In the genomic region with DNA sequence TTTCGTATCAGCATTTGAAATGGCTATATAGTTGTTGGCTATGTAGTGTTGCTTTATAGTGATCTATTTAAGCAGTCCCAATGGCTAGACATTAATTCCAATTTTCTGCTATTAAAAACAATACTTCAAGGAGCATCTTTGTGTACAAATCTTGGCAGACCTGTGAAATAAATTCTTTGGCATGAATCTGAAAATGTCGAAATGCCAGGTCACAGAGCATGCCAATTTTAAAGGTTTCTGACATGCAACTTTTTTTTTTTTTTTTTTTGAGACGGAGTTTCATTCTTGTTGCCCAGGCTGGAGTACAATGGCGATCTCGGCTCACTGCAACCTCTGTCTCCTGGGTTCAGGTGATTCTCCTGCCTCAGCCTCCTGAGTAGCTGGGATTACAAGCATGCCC, we compare ENCODE assay signal across 20 cellular contexts. TPM values are rescaled to one million over a fixed set of nuclear protein-coding genes. Genes with fewer than 3 reads are reported as not detected.
A peak's percentile ranks its signal among the peaks of the same experiment; 100 is the strongest.
DNase-seq lines count a peak whose midpoint lies in the region; ATAC-seq and TF ChIP-seq lines count a peak whose summit lies in the region.
"Had no signal": no experiment of that assay in that cellular context is flagged by ENCODE, and none has a peak within 500 bp of the region (broad histone marks: within the 10 kb centered on the region; RNA-seq: fewer than 3 reads in every experiment).

No MANE protein-coding gene starts in this region.

- no peak for TF ChIP-seq CTCF in foreskin keratinocyte (conservative IDR thresholded peaks at IDR 0.05)

- H3K9me3 ChIP-seq in SJSA1 (replicated peaks): no peaks in the 10 kb centered on the region
- H3K9me3 ChIP-seq: SJCRH30 had no signal

- H3K27me3 ChIP-seq in SJSA1 (replicated peaks): no peaks in the 10 kb centered on the region
- H3K27me3 ChIP-seq in foreskin keratinocyte: no peaks in the 10 kb centered on the region
- H3K27me3 ChIP-seq: BLaER1, SJCRH30 had no signal

- peaks cover 32% of the 10 kb centered on the region for H3K4me1 ChIP-seq in SJSA1 (replicated peaks)
- H3K4me1 ChIP-seq in foreskin keratinocyte: peaks cover 32% of the 10 kb centered on the region

- TF ChIP-seq RAD21 in Ishikawa (IDR thresholded peaks at IDR 0.05; ENCODE audit: low read depth): no peak

- peak overlapping the region; percentile 99; the same call in 1 of the 2 replicates for H3K27ac ChIP-seq in SJSA1
- peak overlapping the region; percentile 97 for H3K27ac ChIP-seq in foreskin keratinocyte
- H3K27ac ChIP-seq: BLaER1 had no signal

- H3K36me3 ChIP-seq in SJSA1: no peaks in the 10 kb centered on the region
- H3K36me3 ChIP-seq: BLaER1, SJCRH30 had no signal

- H3K4me3 ChIP-seq in SJSA1: no peak overlapping the region
- H3K4me3 ChIP-seq: BLaER1, GM23338, PC-9, SJCRH30 had no signal

- ATAC-seq in foreskin keratinocyte: no peak
- ATAC-seq: CD8-positive, alpha-beta T cell; GM23338; HCT116 had no signal

- peak; percentile 61; the same call in 1 of the 2 replicates for TF ChIP-seq EP300 in Ishikawa (IDR thresholded peaks at IDR 0.05; ENCODE audit: borderline replicate concordance)

- DNase-seq in SJSA1 (ENCODE audit: low read depth in 1 of 2, low spot score in 2 of 2) (no peak), foreskin keratinocyte (no peak), NOMO-1 treated with DMSO at 0.1 percent for 48 hours (lab: John Stamatoyannopoulos, UW; ENCODE audit: unreplicated experiment) (no peak), mucosa of gallbladder (ENCODE audit: low spot score) (no peak)
- DNase-seq in activated naive CD4-positive, alpha-beta T cell (lab: John Stamatoyannopoulos, UW): no peak
- DNase-seq in stimulated activated CD4-positive, alpha-beta T cell treated with anti-CD3 and anti-CD28 coated beads, Interleukin-1b, Interleukin-23, amount 100 ng/mL, for 48 hours: no peak
- DNase-seq: CD8-positive, alpha-beta T cell; DMS53; EL; KBM-7; NCI-H1417; NCI-H187; NCI-H2227 treated with DMSO at 0.1 percent for 48 hours; NCI-H524 treated with DMSO at 0.1 percent for 48 hours; SJCRH30 had no signal

TF ChIP-seq in Ishikawa, 13 proteins besides CTCF, POLR2A, EP300 and RAD21:
- peak; percentile 67 for TF ChIP-seq TEAD4 (IDR thresholded peaks at IDR 0.05)
- TF ChIP-seq ZBTB7A (IDR thresholded peaks at IDR 0.05; ENCODE audit: low read depth): no peak
- TF ChIP-seq NFIC (IDR thresholded peaks at IDR 0.05): peak; percentile 86

RNA-seq across cellular contexts. Expression of a gene that starts 26.8 kb away (rescaled TPM):
- total RNA-seq in SJSA1 (2014; rRNA removed; shearing (Covaris generic)): 3.2 and 5.1 TPM in 2 replicates
- 0.24 and 0.35 TPM in 2 replicates for total RNA-seq in foreskin keratinocyte
- polyA plus RNA-seq in foreskin keratinocyte: 0.09 and 0.39 TPM in 2 replicates
- 14.6 TPM for total RNA-seq in mucosa of gallbladder
